ENCODE assay signal across 8 cellular contexts in genomic region chr17:76737082-76737675, GRCh38. TPM values are rescaled to one million over a fixed set of nuclear protein-coding genes. Genes with fewer than 3 reads are reported as not detected.
A peak's percentile ranks its signal among the peaks of the same experiment; 100 is the strongest.
DNase-seq lines count a peak whose midpoint lies in the region; ATAC-seq and TF ChIP-seq lines count a peak whose summit lies in the region.

Gene SRSF2, minus strand, starts transcription at chr17:76737331. Its CDS starts 171 bp downstream, at chr17:76737160.

- H3K36me3 ChIP-seq in right atrium auricular region (peaks cover 46% of the 10 kb centered on the region), uterus (no peaks in the 10 kb centered on the region)

- H3K27me3 ChIP-seq in right atrium auricular region = no peaks in the 10 kb centered on the region
- H3K27me3 ChIP-seq in uterus = no peaks in the 10 kb centered on the region

- DNase-seq in NCI-H187 treated with DMSO at 0.1 percent for 48 hours (lab: John Stamatoyannopoulos, UW) (peak; percentile 90), anterior cingulate cortex (lab: John Stamatoyannopoulos, UW) (peak; percentile 89 to 99 (median 98)), right atrium auricular region (ENCODE audit: low spot score) (peak; percentile 99), pulmonary artery endothelial cell (ENCODE audit: low read depth, low spot score) (peak; percentile 94), uterus (peak; percentile 98 to 99)

- H3K4me3 ChIP-seq in right atrium auricular region (peak within 1 kb of the TSS; percentile 96 to 97), uterus (peak within 1 kb of the TSS; percentile 96 to 97)

- peak; percentile 51 for ATAC-seq in GM18499 (IDR thresholded peaks at IDR 0.05; ENCODE audit: insufficient read depth, unreplicated experiment)
- peak; percentile 68 for ATAC-seq in HG02943 (IDR thresholded peaks at IDR 0.05; ENCODE audit: low read depth, unreplicated experiment)

- H3K4me1 ChIP-seq in right atrium auricular region = peaks cover 0 to 58% of the 10 kb centered on the region in 2 donors
- peaks cover 14% of the 10 kb centered on the region in 2 donors for H3K4me1 ChIP-seq in uterus

- no peaks in the 10 kb centered on the region for H3K9me3 ChIP-seq in right atrium auricular region
- no peaks in the 10 kb centered on the region for H3K9me3 ChIP-seq in uterus

- peak; percentile 100 for TF ChIP-seq POLR2A in uterus (IDR thresholded peaks at IDR 0.05)

- intact Hi-C loops in T-helper 2 cell treated with Interferon-gamma antibody and Interleukin-4, amounts not matched to agents 100 ng/mL and 5 ng/mL, for 36 hours (cut with micrococcal nuclease) = loop anchor here (1.0 to 5.0 kb wide), 8 partner anchors 11 to 1395 kb away; partner anchors contain the start of genes JMJD6, METTL23, SEC14L1 and TMC8
- intact Hi-C loops in uterus (cut with DNase I; ENCODE audit: low total_unique reads) = no loop called here

- TF ChIP-seq CTCF in right atrium auricular region (IDR thresholded peaks at IDR 0.05) (no peak), uterus (IDR thresholded peaks at IDR 0.05) (peak in 2 of 4 experiments; percentile 15 to 21)

- peak within 1 kb of the TSS; percentile 99 to 100 for H3K27ac ChIP-seq in right atrium auricular region
- peak within 1 kb of the TSS; percentile 100 for H3K27ac ChIP-seq in uterus

RNA-seq across cellular contexts. Expression of gene SRSF2, which starts in this region (rescaled TPM):
- 453 and 468 TPM in 2 replicates for total RNA-seq in T-helper 2 cell treated with Interferon-gamma antibody and Interleukin-4, amounts not matched to agents 100 ng/mL and 5 ng/mL, for 36 hours
- total RNA-seq in right atrium auricular region (100 to 1,000 TPM in 1 of 2 donors, 10 to 100 TPM in 1; 78.3 to 135 TPM), pulmonary artery endothelial cell (371 and 418 TPM in 2 replicates), uterus (100 to 1,000 TPM; 127 to 753 (median 167) TPM)

Comparison
In these comparisons a context has a peak if more than half of its experiments do, and no peak if none do; other contexts are left out.
1. Peak in every context shown above with its lines: DNase-seq, ATAC-seq, H3K4me3 ChIP-seq and H3K27ac ChIP-seq.